In the genomic region with DNA sequence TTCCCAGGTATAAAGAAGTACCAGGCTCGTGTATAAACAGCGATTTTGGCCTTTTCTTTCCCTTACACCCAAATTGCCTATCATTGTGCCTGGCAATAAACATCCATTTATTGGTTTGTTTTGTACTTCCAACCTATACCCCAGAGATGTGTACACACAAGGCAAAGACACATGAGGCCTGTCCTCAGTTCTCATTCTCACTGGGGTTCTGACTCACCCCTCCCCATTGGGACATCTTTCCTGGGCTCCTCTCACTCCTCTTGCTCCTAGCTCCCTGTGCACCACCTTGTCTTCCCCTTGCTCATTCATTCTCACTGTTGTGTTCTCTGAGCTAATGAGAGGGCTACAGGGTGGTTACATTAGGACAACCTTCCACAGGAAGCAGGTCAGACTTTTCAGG, we compare ENCODE assay signal across 21 cellular contexts.
DNase-seq lines count a peak whose midpoint lies in the region; ATAC-seq and TF ChIP-seq lines count a peak whose summit lies in the region.
"Had no signal": no experiment of that assay in that cellular context is flagged by ENCODE, and none has a peak within 500 bp of the region (broad histone marks: within the 10 kb centered on the region; RNA-seq: fewer than 3 reads in every experiment).

No MANE protein-coding gene starts in this region.

- H2BK120ac ChIP-seq in H9 (ENCODE audit: low read depth, low read length, poor library complexity, severe bottlenecking) = no peak overlapping the region

- no peak overlapping the region for H3K56ac ChIP-seq in H9 (ENCODE audit: insufficient read length, low read depth, low read length)

- H2AFZ ChIP-seq in parathyroid adenoma = peak overlapping the region; percentile 3
- H2AFZ ChIP-seq in H9 (ENCODE audit: low read length) = no peak overlapping the region
- H2AFZ ChIP-seq: neural progenitor cell had no signal

- H3K27ac ChIP-seq in C4-2B = peak overlapping the region; percentile 23; the same call in 1 of the 2 replicates
- H3K27ac ChIP-seq in parathyroid adenoma = peak overlapping the region; percentile 61
- no peak overlapping the region for H3K27ac ChIP-seq in H9 (ENCODE audit: insufficient read length, low read depth, low read length)
- H3K27ac ChIP-seq in SJCRH30 = no peak overlapping the region
- H3K27ac ChIP-seq: neural progenitor cell had no signal

- H3K14ac ChIP-seq in H9 (ENCODE audit: insufficient read depth, low read length) = no peak overlapping the region

- no peak overlapping the region for H3K4me3 Mint-ChIP-seq in H9
- H3K4me3 Mint-ChIP-seq: activated CD4-positive, alpha-beta memory T cell treated with anti-CD3 and anti-CD28 coated beads, Interleukin-2, amount 10 ng/mL, durations not matched to agents 7 days and 5 days; CD8-positive, alpha-beta T cell; dendritic cell treated with granulocyte-macrophage colony-stimulating factor and Interleukin-4, amounts not matched to agents 40 ng/mL and 50 ng/mL, for 4 days; IgD-negative memory B cell; neural progenitor cell; T-helper 1 cell treated with Interleukin-12 subunit alpha and Interleukin-12 subunit beta and Interleukin-4 antibody, amounts not matched to agents 30 μg/mL and 1 μg/mL, for 36 hours had no signal

- H2BK15ac ChIP-seq in H9 (ENCODE audit: low read depth, low read length) = no peak overlapping the region

- no peak overlapping the region for H3K4ac ChIP-seq in H9 (ENCODE audit: low read depth, low read length)

- H3K4me3 ChIP-seq in fibroblast of mammary gland (ENCODE audit: control insufficient read depth, low read depth, low read length) = no peak overlapping the region
- no peak overlapping the region for H3K4me3 ChIP-seq in parathyroid adenoma (ENCODE audit: low read depth, low read length)
- no peak overlapping the region for H3K4me3 ChIP-seq in SJCRH30
- H3K4me3 ChIP-seq: neural progenitor cell had no signal

- H3K4me2 ChIP-seq in parathyroid adenoma (ENCODE audit: low read length) = no peak overlapping the region
- H3K4me2 ChIP-seq in H9 (ENCODE audit: insufficient read depth, insufficient read length, low read length) = no peak overlapping the region
- H3K4me2 ChIP-seq: neural progenitor cell had no signal

- H3K9me3 ChIP-seq in parathyroid adenoma (ENCODE audit: control insufficient read depth, low read length) (no peaks in the 10 kb centered on the region), H9 (ENCODE audit: control insufficient read depth, low read depth, low read length) (no peaks in the 10 kb centered on the region), SJCRH30 (replicated peaks) (no peaks in the 10 kb centered on the region)

- no peak overlapping the region for H3K23ac ChIP-seq in H9 (ENCODE audit: insufficient read length, low read depth, low read length)

- H3K36me3 Mint-ChIP-seq in H9 (ENCODE audit: insufficient read depth in 1 of 3, low read depth in 3 of 3) = peaks cover 1 to 13% (median 9%) of the 10 kb centered on the region in 3 experiments; a peak in 5 of 7 replicates
- H3K36me3 Mint-ChIP-seq: CD8-positive, alpha-beta T cell; neural progenitor cell had no signal

- H2AK5ac ChIP-seq in H9 (ENCODE audit: insufficient read length, low read length) = no peak overlapping the region

- WGBS in H9 (ENCODE audit: extremely low coverage, insufficient read length, low lambda C conversion rate) = no CpG with 5 or more reads among the region's 2 CpGs

- no peak overlapping the region for H3K18ac ChIP-seq in H9 (ENCODE audit: insufficient read length, low read depth, low read length)

- H4K91ac ChIP-seq in H9 (ENCODE audit: insufficient read length, low read depth, low read length) = no peak overlapping the region

- H3K27ac Mint-ChIP-seq in H9 = peak overlapping the region in 1 of 3 experiments; percentile 67; a peak in 2 of 7 replicates
- H3K27ac Mint-ChIP-seq: activated CD4-positive, alpha-beta memory T cell treated with anti-CD3 and anti-CD28 coated beads, Interleukin-2, amount 10 ng/mL, durations not matched to agents 7 days and 5 days; CD8-positive, alpha-beta T cell; dendritic cell treated with granulocyte-macrophage colony-stimulating factor and Interleukin-4, amounts not matched to agents 40 ng/mL and 50 ng/mL, for 4 days; IgD-negative memory B cell; neural progenitor cell; T-helper 1 cell treated with Interleukin-12 subunit alpha and Interleukin-12 subunit beta and Interleukin-4 antibody, amounts not matched to agents 30 μg/mL and 1 μg/mL, for 36 hours had no signal

- H2BK20ac ChIP-seq in H9 (ENCODE audit: low read depth, low read length, poor library complexity, severe bottlenecking) = no peak overlapping the region

- peaks cover 0 to 6% of the 10 kb centered on the region in 2 experiments; a peak in 4 of 5 replicates for H3K9me3 Mint-ChIP-seq in H9
- H3K9me3 Mint-ChIP-seq: activated CD4-positive, alpha-beta memory T cell treated with anti-CD3 and anti-CD28 coated beads, Interleukin-2, amount 10 ng/mL, durations not matched to agents 7 days and 5 days; CD8-positive, alpha-beta T cell; T-helper 1 cell treated with Interleukin-12 subunit alpha and Interleukin-12 subunit beta and Interleukin-4 antibody, amounts not matched to agents 30 μg/mL and 1 μg/mL, for 36 hours had no signal

- no peak overlapping the region for H3T11ph ChIP-seq in H9 (ENCODE audit: low read length)

- H4K5ac ChIP-seq in H9 (ENCODE audit: insufficient read length, low read depth, low read length) = no peak overlapping the region

- no peak for ATAC-seq in GM18867 (IDR thresholded peaks at IDR 0.05; ENCODE audit: unreplicated experiment)
- ATAC-seq: CD8-positive, alpha-beta T cell had no signal

- H3K36me3 ChIP-seq in parathyroid adenoma (ENCODE audit: control insufficient read depth, insufficient read depth, low read length) (no peaks in the 10 kb centered on the region), SJCRH30 (no peaks in the 10 kb centered on the region)
- H3K36me3 ChIP-seq: neural progenitor cell had no signal

- H4K8ac ChIP-seq in H9 (replicated peaks; ENCODE audit: insufficient read length, low read depth, low read length) = no peak overlapping the region

- DNase-seq in LHCN-M2 (ENCODE audit: low read depth) (peak; percentile 19), fibroblast of mammary gland (ENCODE audit: low read depth) (peak; percentile 57), H9 (no peak), SJCRH30 (no peak)
- no peak for DNase-seq in activated effector memory CD4-positive, alpha-beta T cell treated with Interleukin-2 at 50 U/mL for 16 hours
- DNase-seq: activated CD4-positive, alpha-beta memory T cell treated with anti-CD3 and anti-CD28 coated beads, Interleukin-2, amount 10 ng/mL, durations not matched to agents 7 days and 5 days; activated naive CD4-positive, alpha-beta T cell treated with anti-CD3 and anti-CD28 coated beads, Interleukin-2, amount 50 U/mL, for 16 hours; activated T-cell treated with anti-CD3 and anti-CD28 coated beads, Interleukin-2, amount 50 U/mL, for 1 hour; CD8-positive, alpha-beta T cell; foreskin melanocyte; MV-4-11; NCI-H2081; SHP77; stimulated activated CD8-positive, alpha-beta memory T cell treated with anti-CD3 and anti-CD28 coated beads, Interleukin-4, amount 100 ng/mL, for 48 hours had no signal

- H3K79me2 ChIP-seq in parathyroid adenoma = peaks cover 12% of the 10 kb centered on the region
- H3K79me2 ChIP-seq in H9 (ENCODE audit: insufficient read depth, low read length) = no peaks in the 10 kb centered on the region

- H3K27me3 ChIP-seq in parathyroid adenoma (ENCODE audit: control insufficient read depth, insufficient read depth, low read length) (no peaks in the 10 kb centered on the region), H9 (ENCODE audit: insufficient read depth, low read length) (no peaks in the 10 kb centered on the region), SJCRH30 (no peaks in the 10 kb centered on the region)
- H3K27me3 ChIP-seq: neural progenitor cell had no signal

- H3K23me2 ChIP-seq in H9 (ENCODE audit: insufficient read length, low read depth, low read length, poor library complexity, severe bottlenecking) = no peaks in the 10 kb centered on the region

- H4K20me1 ChIP-seq in H9 (ENCODE audit: control insufficient read depth, insufficient read depth, insufficient read length) = no peaks in the 10 kb centered on the region

- no peaks in the 10 kb centered on the region for H3K79me1 ChIP-seq in H9 (ENCODE audit: insufficient read depth, low read depth, low read length, poor library complexity, severe bottlenecking)

- H3K4me1 ChIP-seq in parathyroid adenoma (peaks cover 29% of the 10 kb centered on the region), H9 (ENCODE audit: insufficient read depth, low read length) (no peaks in the 10 kb centered on the region), SJCRH30 (no peaks in the 10 kb centered on the region)
- H3K4me1 ChIP-seq: neural progenitor cell had no signal

- H3K27me3 Mint-ChIP-seq in H9 (ENCODE audit: low read depth) = no peaks in the 10 kb centered on the region
- H3K27me3 Mint-ChIP-seq: activated CD4-positive, alpha-beta memory T cell treated with anti-CD3 and anti-CD28 coated beads, Interleukin-2, amount 10 ng/mL, durations not matched to agents 7 days and 5 days; IgD-negative memory B cell had no signal

- TF ChIP-seq CTCF in C4-2B (conservative IDR thresholded peaks at IDR 0.05) (no peak), fibroblast of mammary gland (conservative IDR thresholded peaks at IDR 0.05; ENCODE audit: control insufficient read depth, insufficient read depth, low read depth, low read length) (no peak), parathyroid adenoma (IDR thresholded peaks at IDR 0.05) (no peak), H9 (conservative IDR thresholded peaks at IDR 0.05) (no peak)

- no peak overlapping the region for H2BK5ac ChIP-seq in H9 (ENCODE audit: insufficient read length, low read length)

- H2BK12ac ChIP-seq in H9 (ENCODE audit: insufficient read length, low read depth, low read length) = no peak overlapping the region

- H3K4me1 Mint-ChIP-seq in H9 = peaks cover 4 to 8% of the 10 kb centered on the region in 2 experiments; a peak in 3 of 4 replicates
- H3K4me1 Mint-ChIP-seq: activated CD4-positive, alpha-beta memory T cell treated with anti-CD3 and anti-CD28 coated beads, Interleukin-2, amount 10 ng/mL, durations not matched to agents 7 days and 5 days; neural progenitor cell had no signal

- no peak overlapping the region for H3K9ac ChIP-seq in parathyroid adenoma
- H3K9ac ChIP-seq in H9 (ENCODE audit: extremely low read depth, insufficient read length, low read length) = no peak overlapping the region
- H3K9ac ChIP-seq: neural progenitor cell had no signal

Comparison
In these comparisons a context has a peak if more than half of its experiments do, and no peak if none do; other contexts are left out.
1. H3K27ac ChIP-seq: peak in C4-2B (single experiment) and parathyroid adenoma (single experiment); none in H9 (single experiment) and SJCRH30 (single experiment).
2. DNase-seq: peak in LHCN-M2 (single experiment) and fibroblast of mammary gland (single experiment); none in H9 (single experiment), activated effector memory CD4-positive, alpha-beta T cell treated with Interleukin-2 at 50 U/mL for 16 hours (single experiment) and SJCRH30 (0 of 2).